10 cellular contexts compared by ENCODE assay signal in the genomic region with DNA sequence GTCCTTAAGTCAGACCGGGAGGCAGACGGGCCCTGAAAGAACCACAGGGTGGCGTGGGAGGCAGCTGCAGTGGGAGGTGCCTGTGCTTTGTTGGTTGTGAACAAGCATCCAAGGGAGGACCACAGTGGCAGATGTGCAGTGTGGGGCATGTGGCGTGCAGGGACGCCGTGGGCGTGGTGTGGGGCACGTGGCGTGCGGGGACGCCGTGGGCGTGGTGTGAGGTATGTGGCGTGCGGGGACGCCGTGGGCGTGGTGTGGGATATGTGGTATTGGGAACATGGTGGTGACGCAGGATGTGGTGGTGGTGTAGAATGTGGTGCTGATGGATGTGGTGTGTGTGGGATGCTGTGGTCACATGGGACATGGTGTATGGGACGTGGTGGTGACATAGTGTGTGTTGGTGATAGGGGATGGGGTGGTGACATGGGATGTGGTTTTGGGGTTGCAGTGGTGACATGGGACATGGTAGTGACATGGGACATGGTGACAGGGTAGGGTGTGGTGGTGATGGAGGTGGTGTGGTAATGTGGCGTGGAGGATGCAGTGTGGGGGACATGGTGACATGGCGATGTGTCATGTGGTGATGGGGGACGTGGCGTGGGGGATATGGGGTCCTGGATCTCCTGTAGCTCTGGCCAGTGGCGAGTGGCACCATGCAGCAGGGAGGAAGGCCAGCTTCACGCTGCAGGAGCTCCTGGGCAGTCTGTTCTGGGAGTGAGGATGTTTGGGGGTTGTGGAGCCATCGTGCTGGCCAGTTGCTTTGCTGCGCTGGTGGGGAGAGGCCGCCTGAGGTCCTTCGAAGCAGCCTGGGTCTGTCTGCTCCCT.
DNase-seq lines count a peak whose midpoint lies in the region; ATAC-seq and TF ChIP-seq lines count a peak whose summit lies in the region.
"Had no signal": no experiment of that assay in that cellular context is flagged by ENCODE, and none has a peak within 500 bp of the region (broad histone marks: within the 10 kb centered on the region; RNA-seq: fewer than 3 reads in every experiment).

No MANE protein-coding gene starts in this region.

- peaks cover 0 to 3% of the 10 kb centered on the region in 2 donors for H3K9me3 ChIP-seq in lung (ENCODE audit: control insufficient read depth in 2 of 2, insufficient read depth in 1 of 2, low read length in 1 of 2)

- H3K27me3 ChIP-seq in lung (ENCODE audit: control insufficient read depth, insufficient read depth), result no peaks in the 10 kb centered on the region

- no peak overlapping the region for H3K4me3 Mint-ChIP-seq in activated T-cell treated with anti-CD3 and anti-CD28 coated beads, Interleukin-2, amount 50 U/mL, for 4 hours

- ATAC-seq in activated T-cell treated with anti-CD3 and anti-CD28 coated beads, Interleukin-2, amount 50 U/mL, for 4 hours, result peak; percentile 89 to 91
- ATAC-seq in lung (ENCODE audit: insufficient read depth, low FRiP score) (peak; percentile 25), HG02870 (IDR thresholded peaks at IDR 0.05; ENCODE audit: unreplicated experiment) (no peak), GM19023 (IDR thresholded peaks at IDR 0.05; ENCODE audit: unreplicated experiment) (no peak)
- ATAC-seq: left cardiac atrium had no signal

- peaks cover 23% of the 10 kb centered on the region for H3K4me1 Mint-ChIP-seq in activated T-cell treated with anti-CD3 and anti-CD28 coated beads, Interleukin-2, amount 50 U/mL, for 4 hours (ENCODE audit: low read depth)

- peaks cover 0 to 6% of the 10 kb centered on the region in 2 donors for H3K36me3 ChIP-seq in lung (ENCODE audit: control insufficient read depth in 2 of 2, insufficient read depth in 2 of 2, low read length in 2 of 2)

- H3K27me3 Mint-ChIP-seq in activated T-cell treated with anti-CD3 and anti-CD28 coated beads, Interleukin-2, amount 50 U/mL, for 4 hours (ENCODE audit: low read depth), result no peaks in the 10 kb centered on the region

- DNase-seq in SW480 (ENCODE audit: low spot score) (peak; percentile 71), lung (ENCODE audit: low spot score) (no peak), HT-29 (ENCODE audit: low spot score) (no peak), AG08395 (ENCODE audit: low spot score) (no peak)
- peak; percentile 34 for DNase-seq in activated T-cell treated with anti-CD3 and anti-CD28 coated beads, Interleukin-2, amount 50 U/mL, for 4 hours
- DNase-seq in stimulated activated CD8-positive, alpha-beta memory T cell treated with anti-CD3 and anti-CD28 coated beads, Interleukin-4, amount 100 ng/mL, for 4 hours (ENCODE audit: low read depth in 2 of 2, low spot score in 1 of 2), result peak; percentile 33 to 37
- DNase-seq: left cardiac atrium, NCI-H226 had no signal

- no peak overlapping the region for H3K27ac ChIP-seq in lung (ENCODE audit: low read depth in 1 of 2, low read length in 1 of 2)

- H3K9me3 Mint-ChIP-seq in activated T-cell treated with anti-CD3 and anti-CD28 coated beads, Interleukin-2, amount 50 U/mL, for 4 hours, result peaks cover 13% of the 10 kb centered on the region

- peaks cover 0 to 16% of the 10 kb centered on the region in 2 donors for H3K4me1 ChIP-seq in lung (ENCODE audit: control insufficient read depth in 2 of 2, insufficient read depth in 2 of 2, low read length in 2 of 2)

- peaks cover 24% of the 10 kb centered on the region for H3K36me3 Mint-ChIP-seq in activated T-cell treated with anti-CD3 and anti-CD28 coated beads, Interleukin-2, amount 50 U/mL, for 4 hours (ENCODE audit: insufficient read depth)

- WGBS in lung, 2 donors, result 83 to 85% methylated on average over 30 of the region's 30 CpGs

- no peak overlapping the region for H3K4me3 ChIP-seq in lung

- TF ChIP-seq CTCF in lung (IDR thresholded peaks at IDR 0.05; ENCODE audit: control extremely low read depth, extremely low read depth), result no peak

Comparison
In these comparisons a context has a peak if more than half of its experiments do, and no peak if none do; other contexts are left out.
1. DNase-seq: peak in SW480 (single experiment), activated T-cell treated with anti-CD3 and anti-CD28 coated beads, Interleukin-2, amount 50 U/mL, for 4 hours (single experiment) and stimulated activated CD8-positive, alpha-beta memory T cell treated with anti-CD3 and anti-CD28 coated beads, Interleukin-4, amount 100 ng/mL, for 4 hours (2 of 2); none in lung (single experiment), HT-29 (single experiment) and AG08395 (single experiment).
2. ATAC-seq: peak in activated T-cell treated with anti-CD3 and anti-CD28 coated beads, Interleukin-2, amount 50 U/mL, for 4 hours (2 of 2) and lung (single experiment); none in HG02870 (single experiment) and GM19023 (single experiment).